ENCODE assay signal across 9 cellular contexts in genomic region chr4:169070895-169071218, GRCh38.
DNase-seq lines count a peak whose midpoint lies in the region; ATAC-seq and TF ChIP-seq lines count a peak whose summit lies in the region.
"Had no signal": no experiment of that assay in that cellular context is flagged by ENCODE, and none has a peak within 500 bp of the region (broad histone marks: within the 10 kb centered on the region; RNA-seq: fewer than 3 reads in every experiment).

No MANE protein-coding gene starts in this region.

- H3K4me1 Mint-ChIP-seq in stimulated activated effector memory CD8-positive, alpha-beta T cell treated with anti-CD3 and anti-CD28 coated beads, Interleukin-12 subunit alpha, Interleukin-12 subunit beta, amount 100 ng/mL, for 72 hours = peaks cover 9% of the 10 kb centered on the region

- H3K9ac ChIP-seq in PC-3 (ENCODE audit: low read length) (peak overlapping the region; percentile 84), subcutaneous abdominal adipose tissue (ENCODE audit: low read length in 5 of 5) (no peak overlapping the region)

- H3K36me3 ChIP-seq in PC-3 (ENCODE audit: low read depth, low read length) = no peaks in the 10 kb centered on the region
- no peaks in the 10 kb centered on the region for H3K36me3 ChIP-seq in subcutaneous abdominal adipose tissue (ENCODE audit: control insufficient read depth in 5 of 5, insufficient read depth in 5 of 5, low read length in 5 of 5)
- no peaks in the 10 kb centered on the region for H3K36me3 ChIP-seq in gastroesophageal sphincter

- H3K36me3 Mint-ChIP-seq in stimulated activated effector memory CD8-positive, alpha-beta T cell treated with anti-CD3 and anti-CD28 coated beads, Interleukin-12 subunit alpha, Interleukin-12 subunit beta, amount 100 ng/mL, for 72 hours = no peaks in the 10 kb centered on the region

- WGBS in gastroesophageal sphincter (ENCODE audit: low coverage in 1 of 2), 2 donors = 76 to 90% methylated on average over 3 to 5 of the region's 5 CpGs

- TF ChIP-seq POLR2A in gastroesophageal sphincter (IDR thresholded peaks at IDR 0.05) = no peak

- no peak overlapping the region for H3K4me3 Mint-ChIP-seq in stimulated activated effector memory CD8-positive, alpha-beta T cell treated with anti-CD3 and anti-CD28 coated beads, Interleukin-12 subunit alpha, Interleukin-12 subunit beta, amount 100 ng/mL, for 72 hours

- no peak overlapping the region for H3K27ac Mint-ChIP-seq in stimulated activated effector memory CD8-positive, alpha-beta T cell treated with anti-CD3 and anti-CD28 coated beads, Interleukin-12 subunit alpha, Interleukin-12 subunit beta, amount 100 ng/mL, for 72 hours

- H3K9me2 ChIP-seq in PC-3 (replicated peaks; ENCODE audit: low read length) = no peaks in the 10 kb centered on the region

- peak overlapping the region; percentile 80 for H3K4me2 ChIP-seq in PC-3 (ENCODE audit: low read length)

- DNase-seq in NCI-H2196 (lab: John Stamatoyannopoulos, UW; ENCODE audit: unreplicated experiment) (peak; percentile 3), NCI-H2196 treated with DMSO at 0.1 percent for 48 hours (lab: John Stamatoyannopoulos, UW; ENCODE audit: unreplicated experiment) (no peak), PC-3 (peak; percentile 84), glomerular visceral epithelial cell (ENCODE audit: extremely low spot score) (peak; percentile 9)
- no peak for DNase-seq in stimulated activated CD4-positive, alpha-beta T cell treated with anti-CD3 and anti-CD28 coated beads, Interleukin-4, amount 100 ng/mL, for 1 hour
- no peak for DNase-seq in stimulated activated effector memory CD8-positive, alpha-beta T cell treated with anti-CD3 and anti-CD28 coated beads, Interleukin-12 subunit alpha, Interleukin-12 subunit beta, amount 100 ng/mL, for 72 hours (ENCODE audit: low spot score in 2 of 2)
- DNase-seq: MV-4-11 had no signal

- H3K27me3 ChIP-seq in PC-3 (ENCODE audit: low read length) (no peaks in the 10 kb centered on the region), subcutaneous abdominal adipose tissue (ENCODE audit: control insufficient read depth in 5 of 5, insufficient read depth in 4 of 5, low read length in 5 of 5) (no peaks in the 10 kb centered on the region), gastroesophageal sphincter (no peaks in the 10 kb centered on the region)

- H2AFZ ChIP-seq in PC-3 (ENCODE audit: low read length) = peak overlapping the region; percentile 8; the same call in 1 of the 2 replicates

- intact Hi-C loops in PC-3 (cut with micrococcal nuclease) = loop anchor here (1.0 to 5.0 kb wide), 3 partner anchors 44 to 155 kb away; partner anchors contain the start of gene CBR4

- peaks cover 11% of the 10 kb centered on the region for H3F3A ChIP-seq in PC-3 (ENCODE audit: low read length, unreplicated experiment)

- H3K4me1 ChIP-seq in PC-3 (ENCODE audit: insufficient read depth, low read length) (peaks cover 32% of the 10 kb centered on the region), subcutaneous abdominal adipose tissue (ENCODE audit: control insufficient read depth in 5 of 5, insufficient read depth in 5 of 5, low read length in 5 of 5) (peaks cover 0 to 18% (median 17%) of the 10 kb centered on the region in 5 donors), gastroesophageal sphincter (no peaks in the 10 kb centered on the region)

- CTCF ChIA-PET in PC-3 (lab: Charles Lee) = interaction anchor here (1.4 kb wide), 1 partner anchor 63 kb away, joined by 4 read pairs; no protein-coding TSS in a partner anchor

- no peaks in the 10 kb centered on the region for H4K20me1 ChIP-seq in PC-3 (ENCODE audit: low read length)

- TF ChIP-seq EP300 in gastroesophageal sphincter (IDR thresholded peaks at IDR 0.05) = no peak

- POLR2A ChIA-PET in PC-3 (lab: Charles Lee; ENCODE audit: unreplicated experiment) = interaction anchor here (1.4 kb wide), 1 partner anchor 61 kb away, joined by 8 read pairs; the partner anchor contains the start of gene CBR4

- H3K4me3 ChIP-seq in PC-3 (ENCODE audit: low read length) = peak overlapping the region; percentile 47; the same call in 1 of the 2 replicates
- H3K4me3 ChIP-seq in subcutaneous abdominal adipose tissue (ENCODE audit: low read depth in 1 of 5, low read length in 5 of 5) = no peak overlapping the region
- H3K4me3 ChIP-seq in gastroesophageal sphincter = no peak overlapping the region

- H3K79me2 ChIP-seq in PC-3 (ENCODE audit: low read length) = no peaks in the 10 kb centered on the region

- H3K9me3 ChIP-seq in PC-3 (ENCODE audit: low read length) (no peaks in the 10 kb centered on the region), subcutaneous abdominal adipose tissue (ENCODE audit: control insufficient read depth in 5 of 5, low read length in 5 of 5) (no peaks in the 10 kb centered on the region), gastroesophageal sphincter (no peaks in the 10 kb centered on the region)

- peak overlapping the region; percentile 99 for H3K27ac ChIP-seq in PC-3 (ENCODE audit: low read length)
- H3K27ac ChIP-seq in subcutaneous abdominal adipose tissue (ENCODE audit: low read depth, low read length) = peak overlapping the region; percentile 35
- H3K27ac ChIP-seq in gastroesophageal sphincter = no peak overlapping the region

- BruUV-seq in PC-3 (replicated peaks; lab: Mats Ljungman, UMichigan) = no TSS peak

- ATAC-seq in PC-3 (peak; percentile 83), gastroesophageal sphincter (no peak)
- no peak for ATAC-seq in stimulated activated effector memory CD8-positive, alpha-beta T cell treated with anti-CD3 and anti-CD28 coated beads, Interleukin-12 subunit alpha, Interleukin-12 subunit beta, amount 100 ng/mL, for 72 hours

- TF ChIP-seq CTCF in PC-3 (conservative IDR thresholded peaks at IDR 0.05; ENCODE audit: low read depth, low read length) = no peak
- no peak for TF ChIP-seq CTCF in gastroesophageal sphincter (IDR thresholded peaks at IDR 0.05)

- H3K9me3 Mint-ChIP-seq in stimulated activated effector memory CD8-positive, alpha-beta T cell treated with anti-CD3 and anti-CD28 coated beads, Interleukin-12 subunit alpha, Interleukin-12 subunit beta, amount 100 ng/mL, for 72 hours = no peaks in the 10 kb centered on the region

Comparison
In these comparisons a context has a peak if more than half of its experiments do, and no peak if none do; other contexts are left out.
1. DNase-seq: peak in NCI-H2196 (single experiment), PC-3 (single experiment) and glomerular visceral epithelial cell (single experiment); none in NCI-H2196 treated with DMSO at 0.1 percent for 48 hours (single experiment), stimulated activated CD4-positive, alpha-beta T cell treated with anti-CD3 and anti-CD28 coated beads, Interleukin-4, amount 100 ng/mL, for 1 hour (single experiment) and stimulated activated effector memory CD8-positive, alpha-beta T cell treated with anti-CD3 and anti-CD28 coated beads, Interleukin-12 subunit alpha, Interleukin-12 subunit beta, amount 100 ng/mL, for 72 hours (0 of 2).
2. H3K27ac ChIP-seq: peak in PC-3 (single experiment) and subcutaneous abdominal adipose tissue (single experiment); none in gastroesophageal sphincter (0 of 4).